Comparison of ENCODE assay signal across 16 cellular contexts in genomic region chr7:31129067-31129466, GRCh38.
DNase-seq lines count a peak whose midpoint lies in the region; ATAC-seq and TF ChIP-seq lines count a peak whose summit lies in the region.
"Had no signal": no experiment of that assay in that cellular context is flagged by ENCODE, and none has a peak within 500 bp of the region (broad histone marks: within the 10 kb centered on the region; RNA-seq: fewer than 3 reads in every experiment).

No MANE protein-coding gene starts in this region.

- peak; percentile 11 to 49 for DNase-seq in SHP77 (lab: John Stamatoyannopoulos, UW)
- no peak for DNase-seq in SHP77 treated with DMSO at 0.1 percent for 48 hours (lab: John Stamatoyannopoulos, UW)
- peak; percentile 47 for DNase-seq in SK-N-MC (ENCODE audit: low read depth, low spot score)
- peak in 1 of 3 donors; percentile 8 for DNase-seq in mucosa of descending colon
- no peak for DNase-seq in HK-2 (ENCODE audit: unreplicated experiment)
- no peak for DNase-seq in globus pallidus (ENCODE audit: low spot score)
- DNase-seq: activated CD8-positive, alpha-beta memory T cell treated with anti-CD3 and anti-CD28 coated beads, Interleukin-2, amount 50 U/mL, for 48 hours; activated naive CD8-positive, alpha-beta T cell treated with anti-CD3 and anti-CD28 coated beads for 36 hours; left ventricle myocardium inferior; NCI-H2081 treated with DMSO at 0.1 percent for 48 hours; stimulated activated CD4-positive, alpha-beta T cell treated with anti-CD3 and anti-CD28 coated beads, Interleukin-4, amount 100 ng/mL, for 4 hours; stimulated activated naive B cell treated with anti-CD40 and anti-IgM and Interleukin-4, amounts not matched to agents 10 μg/mL and 1 μg/mL and 100 μg/mL, for 72 hours had no signal

- peak overlapping the region; percentile 72 for H3K27ac ChIP-seq in SK-N-MC
- H3K27ac ChIP-seq: epithelial cell of prostate, left ventricle myocardium inferior had no signal

- TF ChIP-seq CTCF in LNCAP (IDR thresholded peaks at IDR 0.05), result peak; percentile 35
- no peak for TF ChIP-seq CTCF in mucosa of descending colon (IDR thresholded peaks at IDR 0.05)

- intact Hi-C loops in mucosa of descending colon (cut with DNase I, micrococcal nuclease), result loop anchor here in 1 of 2 donors (10.0 kb wide), 1 partner anchor 324 kb away; no protein-coding TSS in a partner anchor

- ATAC-seq in mucosa of descending colon (peak; percentile 43), GM21723 (IDR thresholded peaks at IDR 0.05; ENCODE audit: unreplicated experiment) (no peak)
- ATAC-seq: sciatic nerve; stimulated activated naive B cell treated with anti-CD40 and anti-IgM and Interleukin-4, amounts not matched to agents 10 μg/mL and 1 μg/mL and 100 μg/mL, for 72 hours had no signal

- H3K4me3 ChIP-seq in SK-N-MC, result no peak overlapping the region
- H3K4me3 ChIP-seq in mucosa of descending colon, result no peak overlapping the region
- H3K4me3 ChIP-seq: left ventricle myocardium inferior had no signal

- no peaks in the 10 kb centered on the region for H3K4me1 ChIP-seq in mucosa of descending colon (ENCODE audit: low read depth)
- H3K4me1 ChIP-seq: left ventricle myocardium inferior had no signal

- no peaks in the 10 kb centered on the region for H3K9me3 ChIP-seq in SK-N-MC (ENCODE audit: low read depth, low read length)
- H3K9me3 ChIP-seq in mucosa of descending colon, result no peaks in the 10 kb centered on the region
- H3K9me3 ChIP-seq: left ventricle myocardium inferior had no signal

- peak overlapping the region; percentile 35 for H3K9ac ChIP-seq in SK-N-MC (ENCODE audit: insufficient read length)

- no peaks in the 10 kb centered on the region; the same call in 1 of the 2 replicates for H3K36me3 ChIP-seq in SK-N-MC (ENCODE audit: insufficient read depth, low read length)
- H3K36me3 ChIP-seq in mucosa of descending colon (ENCODE audit: low read depth), result no peaks in the 10 kb centered on the region
- H3K36me3 ChIP-seq: left ventricle myocardium inferior had no signal

Comparison
In these comparisons a context has a peak if more than half of its experiments do, and no peak if none do; other contexts are left out.
1. DNase-seq: peak in SHP77 (2 of 2) and SK-N-MC (single experiment); none in SHP77 treated with DMSO at 0.1 percent for 48 hours (single experiment), HK-2 (single experiment) and globus pallidus (single experiment).